In the genomic region with DNA sequence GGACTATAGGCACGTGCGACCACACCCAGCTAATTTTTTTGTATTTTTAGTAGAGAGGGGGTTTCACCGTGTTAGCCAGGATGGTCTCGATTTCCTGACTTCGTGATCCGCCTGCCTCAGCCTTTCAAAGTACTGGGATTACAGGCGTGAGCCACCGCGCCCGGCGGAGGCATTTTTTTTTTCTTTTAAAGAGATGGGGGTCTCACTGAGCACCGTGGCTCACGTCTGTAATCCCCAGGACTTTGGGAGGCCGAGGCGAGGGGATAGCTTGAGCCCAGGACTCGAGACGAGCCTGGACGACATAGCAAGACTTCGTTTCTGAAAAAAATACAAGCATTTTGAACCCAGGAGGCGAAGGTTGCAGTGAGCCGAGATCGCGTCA, we compare ENCODE assay signal across 1 cellular context.
TF ChIP-seq lines count a peak whose summit lies in the region.

No MANE protein-coding gene starts in this region.

TF ChIP-seq in K562, 482 proteins besides CTCF, POLR2A, EP300 and RAD21:
- TF ChIP-seq ZNF395 (CRISPR knock-in tag; IDR thresholded peaks at IDR 0.05) (0 out of 2 replicates have a peak, but pooled peaks have one; percentile 34), ZNF766 (CRISPR knock-in tag; conservative IDR thresholded peaks at IDR 0.05) (0 out of 2 replicates have a peak, but pooled peaks have one; percentile 33)
TF ChIP-seq in K562: peak in this region for 2; not testable (repeated sequence) for 480.
